In the genomic region with DNA sequence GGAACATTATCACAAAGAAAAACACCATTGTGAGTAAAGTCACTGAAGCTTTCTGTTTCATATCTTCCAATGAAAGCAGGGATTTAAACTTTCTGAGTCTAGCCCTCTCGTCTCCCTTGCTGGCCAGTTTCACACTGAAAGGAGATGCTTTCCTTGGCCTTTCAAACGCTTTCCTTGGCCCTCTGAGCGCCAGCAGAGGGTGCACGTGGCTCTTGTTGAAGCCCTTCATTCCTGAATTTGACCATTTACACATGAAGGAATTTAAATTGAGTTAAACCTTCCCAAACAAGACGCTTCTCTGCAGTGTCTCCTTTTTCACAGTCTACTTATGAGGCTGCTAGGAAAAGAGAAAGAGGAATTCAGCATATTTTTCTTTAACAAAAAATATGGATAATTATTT, we compare ENCODE assay signal across 8 cellular contexts. TPM values are rescaled to one million over a fixed set of nuclear protein-coding genes. Genes with fewer than 3 reads are reported as not detected.
DNase-seq lines count a peak whose midpoint lies in the region; ATAC-seq lines count a peak whose summit lies in the region.

No MANE protein-coding gene starts in this region.

- no peak overlapping the region for H2AK5ac ChIP-seq in neuronal stem cell (ENCODE audit: low read depth, low read length)

- H4K8ac ChIP-seq in neuronal stem cell (ENCODE audit: low read depth, low read length) = no peak overlapping the region

- no peak overlapping the region for H2AFZ ChIP-seq in neuronal stem cell (ENCODE audit: low read length)

- peaks cover 0 to 2% of the 10 kb centered on the region in 2 donors for H3K4me1 ChIP-seq in neuronal stem cell (ENCODE audit: control insufficient read depth in 2 of 2, insufficient read depth in 1 of 2, low read depth in 1 of 2, low read length in 2 of 2)

- no peak overlapping the region for H3K4ac ChIP-seq in neuronal stem cell (ENCODE audit: low read length)

- WGBS in neuronal stem cell (ENCODE audit: extremely low coverage in 2 of 2, insufficient read length in 2 of 2, insufficient replicate concordance in 1 of 2), 2 donors = no CpG with 5 or more reads among the region's 5 CpGs

- no peaks in the 10 kb centered on the region for H3K36me3 ChIP-seq in neuronal stem cell (replicated peaks in 1 of 2; ENCODE audit: control insufficient read depth in 2 of 2, insufficient read depth in 2 of 2, low read length in 2 of 2)

- H3K9me3 ChIP-seq in neuronal stem cell (replicated peaks in 1 of 2; ENCODE audit: control insufficient read depth in 2 of 2, insufficient read depth in 1 of 2, low read depth in 1 of 2, low read length in 2 of 2) = no peaks in the 10 kb centered on the region

- DNase-seq in GM03348 (ENCODE audit: low spot score) (peak; percentile 40), NCI-H2196 (lab: John Stamatoyannopoulos, UW; ENCODE audit: unreplicated experiment) (peak; percentile 45), dermis blood vessel endothelial cell (peak; percentile 69), neuronal stem cell (ENCODE audit: low spot score) (peak; percentile 51), NCI-H1436 (lab: John Stamatoyannopoulos, UW) (no peak), OCI-M2 (lab: John Stamatoyannopoulos, UW; ENCODE audit: unreplicated experiment) (no peak)

- H3K4me2 ChIP-seq in neuronal stem cell (ENCODE audit: insufficient read depth, low read length, poor library complexity, severe bottlenecking) = no peak overlapping the region

- H3K27me3 ChIP-seq in neuronal stem cell (ENCODE audit: control insufficient read depth in 3 of 3, insufficient read depth in 3 of 3, low read depth in 1 of 3, low read length in 3 of 3) = peaks cover 0 to 22% (median 0%) of the 10 kb centered on the region in 3 experiments

- no peak overlapping the region for H2BK5ac ChIP-seq in neuronal stem cell (ENCODE audit: low read length)

- H2BK12ac ChIP-seq in neuronal stem cell (ENCODE audit: low read length) = no peak overlapping the region

- no peak for ATAC-seq in GM21528 (IDR thresholded peaks at IDR 0.05; ENCODE audit: low FRiP score, unreplicated experiment)
- ATAC-seq in HG03280 (IDR thresholded peaks at IDR 0.05; ENCODE audit: unreplicated experiment) = no peak

- H3K18ac ChIP-seq in neuronal stem cell (ENCODE audit: low read length) = no peak overlapping the region

- no peak overlapping the region for H3K9ac ChIP-seq in neuronal stem cell (ENCODE audit: low read depth, low read length, poor library complexity)

- H2BK15ac ChIP-seq in neuronal stem cell (ENCODE audit: low read length) = no peak overlapping the region

- no peak overlapping the region for H3K27ac ChIP-seq in neuronal stem cell (replicated peaks; ENCODE audit: low read length)

- no peak overlapping the region for H4K91ac ChIP-seq in neuronal stem cell (ENCODE audit: low read depth, low read length, poor library complexity)

- H3K79me1 ChIP-seq in neuronal stem cell (ENCODE audit: low read depth, low read length) = no peaks in the 10 kb centered on the region

- no peak overlapping the region for H3K4me3 ChIP-seq in neuronal stem cell (ENCODE audit: low read length in 2 of 2)

- no peak overlapping the region for H2BK120ac ChIP-seq in neuronal stem cell (ENCODE audit: low read depth, low read length)

- H3K23ac ChIP-seq in neuronal stem cell (ENCODE audit: low read depth, low read length, poor library complexity) = no peak overlapping the region

- H3K14ac ChIP-seq in neuronal stem cell (ENCODE audit: low read length) = no peak overlapping the region

RNA-seq across cellular contexts. Expression of a gene that starts 21.5 kb away (rescaled TPM):
- 182 and 330 TPM in 2 replicates for total RNA-seq in dermis blood vessel endothelial cell
- 0.54 TPM for polyA plus RNA-seq in neuronal stem cell (2013, experiment 1 of 2)
- polyA plus RNA-seq in neuronal stem cell (2013, experiment 2 of 2) = 0.79 TPM

Comparison
In these comparisons a context has a peak if more than half of its experiments do, and no peak if none do; other contexts are left out.
1. DNase-seq: peak in GM03348 (single experiment), NCI-H2196 (single experiment), dermis blood vessel endothelial cell (single experiment) and neuronal stem cell (single experiment); none in NCI-H1436 (single experiment) and OCI-M2 (single experiment).